8 cellular contexts compared by ENCODE assay signal in genomic region chr7:36967387-36967786, GRCh38.
DNase-seq lines count a peak whose midpoint lies in the region; ATAC-seq and TF ChIP-seq lines count a peak whose summit lies in the region.

No MANE protein-coding gene starts in this region.

- DNase-seq in AG08395 (ENCODE audit: low spot score) (peak; percentile 77), NCI-H69 (lab: John Stamatoyannopoulos, UW) (peak; percentile 88), cerebellar cortex (ENCODE audit: low spot score) (peak; percentile 93), left colon (peak; percentile 18 to 35), type B pancreatic cell (ENCODE audit: extremely low spot score, unreplicated experiment) (no peak), NCI-H187 treated with DMSO at 0.1 percent for 48 hours (lab: John Stamatoyannopoulos, UW) (no peak)

- H3K4me1 Mint-ChIP-seq in type B pancreatic cell (ENCODE audit: unreplicated experiment), result peaks cover 51% of the 10 kb centered on the region

- TF ChIP-seq CTCF in type B pancreatic cell (conservative IDR thresholded peaks at IDR 0.05), result peak; percentile 84

- no peaks in the 10 kb centered on the region for H3K27me3 Mint-ChIP-seq in type B pancreatic cell

- intact Hi-C loops in left colon (cut with DNase I, micrococcal nuclease), result loop anchor here in 1 of 2 donors (5.0 kb wide), 1 partner anchor 215 kb away; no protein-coding TSS in a partner anchor

- peaks cover 4% of the 10 kb centered on the region for H3K36me3 Mint-ChIP-seq in type B pancreatic cell

- H3K9me3 Mint-ChIP-seq in type B pancreatic cell, result peaks cover 6% of the 10 kb centered on the region

- no peak overlapping the region for H3K4me3 Mint-ChIP-seq in type B pancreatic cell

- ATAC-seq in GM18909 (IDR thresholded peaks at IDR 0.05; ENCODE audit: poor library complexity, unreplicated experiment), result peak; percentile 44
- peak; percentile 44 for ATAC-seq in left colon
- ATAC-seq in HG03039 (IDR thresholded peaks at IDR 0.05; ENCODE audit: unreplicated experiment), result no peak

- H3K27ac Mint-ChIP-seq in type B pancreatic cell, result no peak overlapping the region

Comparison
In these comparisons a context has a peak if more than half of its experiments do, and no peak if none do; other contexts are left out.
1. DNase-seq: peak in AG08395 (single experiment), NCI-H69 (single experiment), cerebellar cortex (single experiment) and left colon (2 of 2); none in type B pancreatic cell (single experiment) and NCI-H187 treated with DMSO at 0.1 percent for 48 hours (single experiment).